Comparison of ENCODE assay signal across 8 cellular contexts in the genomic region with DNA sequence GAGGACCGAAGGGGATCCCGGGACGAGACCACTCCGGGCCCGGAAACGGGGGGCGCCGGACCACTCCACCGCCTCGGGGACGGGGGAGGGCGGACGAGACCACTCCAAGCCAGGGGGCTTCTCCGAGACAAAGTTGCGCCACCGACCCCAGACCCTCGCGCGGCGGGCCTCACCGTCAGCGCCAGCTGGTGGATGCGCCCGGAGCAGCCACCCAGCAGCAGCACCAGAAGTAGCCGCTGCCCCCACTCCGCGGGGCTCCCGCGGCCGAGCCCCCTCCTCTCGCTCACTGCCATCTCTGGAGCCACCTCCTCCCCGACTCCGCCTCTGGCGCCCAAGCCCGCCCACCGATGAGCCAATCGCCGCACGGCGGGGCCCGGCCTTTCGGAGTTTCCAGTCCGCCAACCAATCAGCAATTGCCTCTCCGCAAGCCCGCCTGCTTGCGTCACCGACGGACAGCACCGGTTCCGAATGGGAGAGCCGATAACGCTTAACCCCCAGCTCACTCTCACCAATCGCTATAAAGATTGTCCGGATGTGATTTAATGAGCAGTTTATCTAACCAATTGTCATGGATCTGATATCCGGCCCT. TPM values are rescaled to one million over a fixed set of nuclear protein-coding genes. Genes with fewer than 3 reads are reported as not detected.
DNase-seq lines count a peak whose midpoint lies in the region; ATAC-seq, FAIRE-seq and TF ChIP-seq lines count a peak whose summit lies in the region.

A gene (minus strand): TSS at position 297 of the 589 bp plus-strand sequence. CDS start 4 bp downstream, at position 293.

- H3K9me3 ChIP-seq in HUES48 (ENCODE audit: control insufficient read depth, insufficient read depth, low read length) (no peaks in the 10 kb centered on the region), endothelial cell of umbilical vein (replicated peaks; ENCODE audit: control insufficient read depth, insufficient read depth, low read length) (no peaks in the 10 kb centered on the region)

- H3K4me1 ChIP-seq in HUES48 (ENCODE audit: control insufficient read depth, insufficient read depth, low read length) (peaks cover 33% of the 10 kb centered on the region), endothelial cell of umbilical vein (ENCODE audit: control insufficient read depth, extremely low read depth, insufficient read depth, low read length) (peaks cover 46% of the 10 kb centered on the region)

- TF ChIP-seq POLR2A in endothelial cell of umbilical vein (IDR thresholded peaks at IDR 0.05; ENCODE audit: low read depth, low read length) = peak; percentile 51

- H3K27me3 ChIP-seq in HUES48 (ENCODE audit: control insufficient read depth, insufficient read depth, low read length) (no peaks in the 10 kb centered on the region), endothelial cell of umbilical vein (ENCODE audit: control insufficient read depth in 2 of 2, insufficient read depth in 2 of 2, low read length in 2 of 2) (no peaks in the 10 kb centered on the region)

- peak within 1 kb of the TSS; percentile 78 for H3K4me3 ChIP-seq in HUES48 (ENCODE audit: low read depth, low read length)
- peak within 1 kb of the TSS; percentile 49 to 99 (median 95) for H3K4me3 ChIP-seq in endothelial cell of umbilical vein (replicated peaks in 1 of 3; ENCODE audit: insufficient read depth in 1 of 3, low read depth in 1 of 3, low read length in 3 of 3)

- no peak for TF ChIP-seq CTCF in endothelial cell of umbilical vein (IDR thresholded peaks at IDR 0.05; ENCODE audit: extremely low read depth in 1 of 2, insufficient read depth in 1 of 2, low read depth in 1 of 2, low read length in 2 of 2)

- FAIRE-seq in endothelial cell of umbilical vein (lab: Jason Lieb, UNC) = peak; percentile 100

- dilution Hi-C loops in endothelial cell of umbilical vein (cut with MboI; ENCODE audit: extremely low pct_ligation_motif_present, low sequenced_read_pairs) = no loop called here

- H4K20me1 ChIP-seq in endothelial cell of umbilical vein (replicated peaks; ENCODE audit: control insufficient read depth, extremely low read depth, insufficient read depth, low read length) = no peaks in the 10 kb centered on the region

- no peaks in the 10 kb centered on the region for H3K9me1 ChIP-seq in endothelial cell of umbilical vein (replicated peaks; ENCODE audit: control insufficient read depth, extremely low read depth, insufficient read depth, low read length)

- H3K36me3 ChIP-seq in HUES48 (ENCODE audit: control insufficient read depth, insufficient read depth, low read length) (peaks cover 11% of the 10 kb centered on the region), endothelial cell of umbilical vein (ENCODE audit: control insufficient read depth in 2 of 2, extremely low read depth in 1 of 2, insufficient read depth in 2 of 2, low read length in 2 of 2) (no peaks in the 10 kb centered on the region)

- BruUV-seq in endothelial cell of umbilical vein (replicated peaks; lab: Mats Ljungman, UMichigan) = no TSS peak

- intact Hi-C loops in endothelial cell of umbilical vein (cut with micrococcal nuclease) = loop anchor here (5.0 to 10.0 kb wide), 5 partner anchors 63 to 365 kb away; a partner anchor contains a TSS

- CTCF ChIA-PET in endothelial cell of umbilical vein (lab: Charles Lee) = interaction anchor here (0.7 to 6.2 kb wide), 6 partner anchors 32 to 221 kb away, joined by 3 to 179 read pairs (median 10); no protein-coding TSS in a partner anchor

- DNase-seq in Caki2 (ENCODE audit: low read depth) (peak; percentile 99), OCI-M1 (lab: John Stamatoyannopoulos, UW) (peak; percentile 99), activated T-cell treated with anti-CD3 and anti-CD28 coated beads for 24 hours (ENCODE audit: low read depth) (peak; percentile 99), endothelial cell of umbilical vein (ENCODE audit: low read depth, low spot score) (peak; percentile 100), middle frontal gyrus (ENCODE audit: extremely low spot score, low spot score) (peak; percentile 100)
- peak; percentile 98 for DNase-seq in stimulated activated CD8-positive, alpha-beta memory T cell treated with anti-CD3 and anti-CD28 coated beads, Interleukin-2, amount 100 ng/mL, for 48 hours (ENCODE audit: low read depth in 2 of 2)

- H3K9ac ChIP-seq in HUES48 (ENCODE audit: low read depth, low read length) (peak within 1 kb of the TSS; percentile 90), endothelial cell of umbilical vein (replicated peaks; ENCODE audit: extremely low read depth, insufficient read depth, low read length) (peak within 1 kb of the TSS; percentile 89)

- H2AFZ ChIP-seq in endothelial cell of umbilical vein (ENCODE audit: low read depth, low read length) = peak within 1 kb of the TSS; percentile 82

- POLR2A ChIA-PET in endothelial cell of umbilical vein (lab: Charles Lee) = interaction anchor here (1.1 kb wide), 1 partner anchor 126 kb away, joined by 3 read pairs; no protein-coding TSS in a partner anchor

- in situ Hi-C loops in Caki2 (cut with HindIII; ENCODE audit: low pct_unique_long_range_greater_than_20kb, low sequenced_read_pairs) = no loop called here

- peak; percentile 52 for ATAC-seq in GM21390 (IDR thresholded peaks at IDR 0.05; ENCODE audit: unreplicated experiment)

- peak within 1 kb of the TSS; percentile 94 for H3K4me2 ChIP-seq in endothelial cell of umbilical vein (ENCODE audit: insufficient read depth, low read length)

- H3K79me2 ChIP-seq in endothelial cell of umbilical vein (ENCODE audit: control insufficient read depth, insufficient read depth, low read length) = peaks cover 25% of the 10 kb centered on the region

- H3K27ac ChIP-seq in HUES48 (ENCODE audit: low read depth, low read length) (peak within 1 kb of the TSS; percentile 99), endothelial cell of umbilical vein (ENCODE audit: insufficient read depth, low read depth, low read length) (peak within 1 kb of the TSS; percentile 88)

TF ChIP-seq in endothelial cell of umbilical vein, 7 proteins besides CTCF, POLR2A, EP300 and RAD21:
- TF ChIP-seq FOS (IDR thresholded peaks at IDR 0.05; ENCODE audit: borderline replicate concordance, insufficient read depth, low read length) = peak; percentile 10
- TF ChIP-seq JUN (IDR thresholded peaks at IDR 0.05; ENCODE audit: borderline replicate concordance, insufficient read depth, insufficient read length, low read depth) = no peak
- peak; percentile 81 for TF ChIP-seq POLR2AphosphoS5 (IDR thresholded peaks at IDR 0.05; ENCODE audit: insufficient read depth, low read depth, low read length)

RNA-seq across cellular contexts. Expression of the gene that starts here (rescaled TPM):
- total RNA-seq in Caki2 (2014; rRNA removed; shearing (Covaris generic); ENCODE audit: low replicate concordance) = 52.8 TPM in 2 replicates
- 52.6 and 68.5 TPM in 2 replicates for total RNA-seq in endothelial cell of umbilical vein
- 76.0 and 80.2 TPM in 2 replicates for polyA plus RNA-seq in endothelial cell of umbilical vein
- polyA plus RNA-seq in endothelial cell of umbilical vein (2011; cell fraction: cytosol; rRNA removed) = 50.5 and 54.3 TPM in 2 replicates
- polyA plus RNA-seq in endothelial cell of umbilical vein (2011; cell fraction: nucleus; rRNA removed) = 127 and 161 TPM in 2 replicates
- 46.1 and 52.6 TPM in 2 replicates for polyA plus RNA-seq in endothelial cell of umbilical vein (2012)
- polyA minus RNA-seq in endothelial cell of umbilical vein = 64.8 and 67.1 TPM in 2 replicates
- polyA minus RNA-seq in endothelial cell of umbilical vein (2011; cell fraction: cytosol; rRNA and poly(A)+ RNA removed) = 35.6 TPM
- 23.1 and 35.2 TPM in 2 replicates for polyA minus RNA-seq in endothelial cell of umbilical vein (2011; cell fraction: nucleus; rRNA and poly(A)+ RNA removed)

Comparison
In these comparisons a context has a peak if more than half of its experiments do, and no peak if none do; other contexts are left out.
1. Peak in every context shown above with its lines: DNase-seq, ATAC-seq, H3K4me3 ChIP-seq and H3K27ac ChIP-seq.